Comparison of ENCODE assay signal across 8 cellular contexts in genomic region chr2:96320326-96321229, GRCh38. TPM values are rescaled to one million over a fixed set of nuclear protein-coding genes. Genes with fewer than 3 reads are reported as not detected.
DNase-seq lines count a peak whose midpoint lies in the region; ATAC-seq and TF ChIP-seq lines count a peak whose summit lies in the region.

No MANE protein-coding gene starts in this region.

- no peaks in the 10 kb centered on the region for H3K36me3 Mint-ChIP-seq in brain

- no peaks in the 10 kb centered on the region for H3K9me3 ChIP-seq in muscle layer of colon (ENCODE audit: low read length)

- no peak overlapping the region for H3K9ac ChIP-seq in muscle layer of colon (ENCODE audit: low read length)

- no peaks in the 10 kb centered on the region for H3K36me3 ChIP-seq in muscle layer of colon (ENCODE audit: insufficient read depth, low read length)

- peak overlapping the region; percentile 90 to 94 (median 93) for H3K4me3 Mint-ChIP-seq in brain

- intact Hi-C loops in posterior cingulate gyrus (cut with DNase I), result no loop called here

- ATAC-seq in HG03439 (IDR thresholded peaks at IDR 0.05; ENCODE audit: unreplicated experiment), result peak; percentile 5

- no peak for TF ChIP-seq CTCF in brain (conservative IDR thresholded peaks at IDR 0.05)

- DNase-seq in DMS53 treated with DMSO at 0.1 percent for 48 hours (lab: John Stamatoyannopoulos, UW; ENCODE audit: unreplicated experiment), result peak; percentile 64
- no peak for DNase-seq in stimulated activated CD4-positive, alpha-beta T cell treated with anti-CD3 and anti-CD28 coated beads, Interleukin-12 subunit alpha, Interleukin-12 subunit beta, amount 100 ng/mL, for 4 hours
- no peak for DNase-seq in foreskin melanocyte
- no peak for DNase-seq in NCI-H226
- DNase-seq in posterior cingulate gyrus, result no peak

- H3K9me3 Mint-ChIP-seq in brain, result peaks cover 0 to 6% (median 0%) of the 10 kb centered on the region in 5 experiments

- peaks cover 21% of the 10 kb centered on the region for H3K4me1 Mint-ChIP-seq in brain

- H3K27me3 ChIP-seq in muscle layer of colon (ENCODE audit: control insufficient read depth in 1 of 2, insufficient read depth in 2 of 2, low read length in 2 of 2), result peaks cover 35 to 56% of the 10 kb centered on the region in 2 donors

- H3K4me3 ChIP-seq in muscle layer of colon (ENCODE audit: low read depth in 1 of 2, low read length in 2 of 2), result peak overlapping the region; percentile 56 to 81

- no peak overlapping the region for H3K27ac ChIP-seq in muscle layer of colon (ENCODE audit: low read depth, low read length)

- H3K4me1 ChIP-seq in muscle layer of colon (ENCODE audit: insufficient read depth, low read length), result peaks cover 9% of the 10 kb centered on the region

- peak overlapping the region in 3 of 5 experiments; percentile 4 to 25 (median 11) for H3K27ac Mint-ChIP-seq in brain

- H3K27me3 Mint-ChIP-seq in brain, result peaks cover 65% of the 10 kb centered on the region

RNA-seq across cellular contexts. Expression of gene ITPRIPL1, which starts 4.5 kb away (rescaled TPM):
- polyA plus RNA-seq in brain (ENCODE audit: insufficient read depth, low read depth, low replicate concordance), result 5.4 TPM

RNA-seq across cellular contexts. Expression of gene NCAPH, which starts 15.0 kb away (rescaled TPM):
- 23.3 TPM for polyA plus RNA-seq in brain (ENCODE audit: insufficient read depth, low read depth, low replicate concordance)

RNA-seq across cellular contexts. Expression of gene SNRNP200, which starts 15.2 kb away (rescaled TPM):
- 195 TPM for polyA plus RNA-seq in brain (ENCODE audit: insufficient read depth, low read depth, low replicate concordance)

RNA-seq across cellular contexts. Expression of gene CIAO1, which starts 54.6 kb away (rescaled TPM):
- polyA plus RNA-seq in brain (ENCODE audit: insufficient read depth, low read depth, low replicate concordance), result 58.6 TPM

RNA-seq across cellular contexts. Expression of gene TMEM127, which starts 54.8 kb away (rescaled TPM):
- 52.5 TPM for polyA plus RNA-seq in brain (ENCODE audit: insufficient read depth, low read depth, low replicate concordance)
